In genomic region chr18:5630057-5630765, GRCh38 we compare ENCODE assay signal across 1 cellular context.
TF ChIP-seq lines count a peak whose summit lies in the region.

No MANE protein-coding gene starts in this region.

TF ChIP-seq in WTC11, 78 proteins besides CTCF, POLR2A, EP300 and RAD21 (continued from another document):
- TF ChIP-seq, protein P1, sequence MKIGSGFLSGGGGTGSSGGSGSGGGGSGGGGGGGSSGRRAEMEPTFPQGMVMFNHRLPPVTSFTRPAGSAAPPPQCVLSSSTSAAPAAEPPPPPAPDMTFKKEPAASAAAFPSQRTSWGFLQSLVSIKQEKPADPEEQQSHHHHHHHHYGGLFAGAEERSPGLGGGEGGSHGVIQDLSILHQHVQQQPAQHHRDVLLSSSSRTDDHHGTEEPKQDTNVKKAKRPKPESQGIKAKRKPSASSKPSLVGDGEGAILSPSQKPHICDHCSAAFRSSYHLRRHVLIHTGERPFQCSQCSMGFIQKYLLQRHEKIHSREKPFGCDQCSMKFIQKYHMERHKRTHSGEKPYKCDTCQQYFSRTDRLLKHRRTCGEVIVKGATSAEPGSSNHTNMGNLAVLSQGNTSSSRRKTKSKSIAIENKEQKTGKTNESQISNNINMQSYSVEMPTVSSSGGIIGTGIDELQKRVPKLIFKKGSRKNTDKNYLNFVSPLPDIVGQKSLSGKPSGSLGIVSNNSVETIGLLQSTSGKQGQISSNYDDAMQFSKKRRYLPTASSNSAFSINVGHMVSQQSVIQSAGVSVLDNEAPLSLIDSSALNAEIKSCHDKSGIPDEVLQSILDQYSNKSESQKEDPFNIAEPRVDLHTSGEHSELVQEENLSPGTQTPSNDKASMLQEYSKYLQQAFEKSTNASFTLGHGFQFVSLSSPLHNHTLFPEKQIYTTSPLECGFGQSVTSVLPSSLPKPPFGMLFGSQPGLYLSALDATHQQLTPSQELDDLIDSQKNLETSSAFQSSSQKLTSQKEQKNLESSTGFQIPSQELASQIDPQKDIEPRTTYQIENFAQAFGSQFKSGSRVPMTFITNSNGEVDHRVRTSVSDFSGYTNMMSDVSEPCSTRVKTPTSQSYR (CRISPR knock-in tag; IDR thresholded peaks at IDR 0.05): no peak
- no peak for TF ChIP-seq SMAD3 (CRISPR knock-in tag; IDR thresholded peaks at IDR 0.05; ENCODE audit: borderline replicate concordance)
- TF ChIP-seq SOX15 (CRISPR knock-in tag; IDR thresholded peaks at IDR 0.05): no peak
- no peak for TF ChIP-seq ZNF512 (CRISPR knock-in tag; IDR thresholded peaks at IDR 0.05; ENCODE audit: borderline replicate concordance)
- no peak for TF ChIP-seq OVOL2 (CRISPR knock-in tag; IDR thresholded peaks at IDR 0.05; ENCODE audit: borderline replicate concordance)
- no peak for TF ChIP-seq ZNF671 (CRISPR knock-in tag; IDR thresholded peaks at IDR 0.05)
- TF ChIP-seq, protein P2, sequence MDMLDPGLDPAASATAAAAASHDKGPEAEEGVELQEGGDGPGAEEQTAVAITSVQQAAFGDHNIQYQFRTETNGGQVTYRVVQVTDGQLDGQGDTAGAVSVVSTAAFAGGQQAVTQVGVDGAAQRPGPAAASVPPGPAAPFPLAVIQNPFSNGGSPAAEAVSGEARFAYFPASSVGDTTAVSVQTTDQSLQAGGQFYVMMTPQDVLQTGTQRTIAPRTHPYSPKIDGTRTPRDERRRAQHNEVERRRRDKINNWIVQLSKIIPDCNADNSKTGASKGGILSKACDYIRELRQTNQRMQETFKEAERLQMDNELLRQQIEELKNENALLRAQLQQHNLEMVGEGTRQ (CRISPR knock-in tag; IDR thresholded peaks at IDR 0.05): no peak
- TF ChIP-seq, protein P3, sequence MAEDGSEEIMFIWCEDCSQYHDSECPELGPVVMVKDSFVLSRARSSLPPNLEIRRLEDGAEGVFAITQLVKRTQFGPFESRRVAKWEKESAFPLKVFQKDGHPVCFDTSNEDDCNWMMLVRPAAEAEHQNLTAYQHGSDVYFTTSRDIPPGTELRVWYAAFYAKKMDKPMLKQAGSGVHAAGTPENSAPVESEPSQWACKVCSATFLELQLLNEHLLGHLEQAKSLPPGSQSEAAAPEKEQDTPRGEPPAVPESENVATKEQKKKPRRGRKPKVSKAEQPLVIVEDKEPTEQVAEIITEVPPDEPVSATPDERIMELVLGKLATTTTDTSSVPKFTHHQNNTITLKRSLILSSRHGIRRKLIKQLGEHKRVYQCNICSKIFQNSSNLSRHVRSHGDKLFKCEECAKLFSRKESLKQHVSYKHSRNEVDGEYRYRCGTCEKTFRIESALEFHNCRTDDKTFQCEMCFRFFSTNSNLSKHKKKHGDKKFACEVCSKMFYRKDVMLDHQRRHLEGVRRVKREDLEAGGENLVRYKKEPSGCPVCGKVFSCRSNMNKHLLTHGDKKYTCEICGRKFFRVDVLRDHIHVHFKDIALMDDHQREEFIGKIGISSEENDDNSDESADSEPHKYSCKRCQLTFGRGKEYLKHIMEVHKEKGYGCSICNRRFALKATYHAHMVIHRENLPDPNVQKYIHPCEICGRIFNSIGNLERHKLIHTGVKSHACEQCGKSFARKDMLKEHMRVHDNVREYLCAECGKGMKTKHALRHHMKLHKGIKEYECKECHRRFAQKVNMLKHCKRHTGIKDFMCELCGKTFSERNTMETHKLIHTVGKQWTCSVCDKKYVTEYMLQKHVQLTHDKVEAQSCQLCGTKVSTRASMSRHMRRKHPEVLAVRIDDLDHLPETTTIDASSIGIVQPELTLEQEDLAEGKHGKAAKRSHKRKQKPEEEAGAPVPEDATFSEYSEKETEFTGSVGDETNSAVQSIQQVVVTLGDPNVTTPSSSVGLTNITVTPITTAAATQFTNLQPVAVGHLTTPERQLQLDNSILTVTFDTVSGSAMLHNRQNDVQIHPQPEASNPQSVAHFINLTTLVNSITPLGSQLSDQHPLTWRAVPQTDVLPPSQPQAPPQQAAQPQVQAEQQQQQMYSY (CRISPR knock-in tag; IDR thresholded peaks at IDR 0.05): no peak
- TF ChIP-seq ZNF317 (CRISPR knock-in tag; IDR thresholded peaks at IDR 0.05; ENCODE audit: borderline replicate concordance, low read depth): no peak
- TF ChIP-seq, protein P4, sequence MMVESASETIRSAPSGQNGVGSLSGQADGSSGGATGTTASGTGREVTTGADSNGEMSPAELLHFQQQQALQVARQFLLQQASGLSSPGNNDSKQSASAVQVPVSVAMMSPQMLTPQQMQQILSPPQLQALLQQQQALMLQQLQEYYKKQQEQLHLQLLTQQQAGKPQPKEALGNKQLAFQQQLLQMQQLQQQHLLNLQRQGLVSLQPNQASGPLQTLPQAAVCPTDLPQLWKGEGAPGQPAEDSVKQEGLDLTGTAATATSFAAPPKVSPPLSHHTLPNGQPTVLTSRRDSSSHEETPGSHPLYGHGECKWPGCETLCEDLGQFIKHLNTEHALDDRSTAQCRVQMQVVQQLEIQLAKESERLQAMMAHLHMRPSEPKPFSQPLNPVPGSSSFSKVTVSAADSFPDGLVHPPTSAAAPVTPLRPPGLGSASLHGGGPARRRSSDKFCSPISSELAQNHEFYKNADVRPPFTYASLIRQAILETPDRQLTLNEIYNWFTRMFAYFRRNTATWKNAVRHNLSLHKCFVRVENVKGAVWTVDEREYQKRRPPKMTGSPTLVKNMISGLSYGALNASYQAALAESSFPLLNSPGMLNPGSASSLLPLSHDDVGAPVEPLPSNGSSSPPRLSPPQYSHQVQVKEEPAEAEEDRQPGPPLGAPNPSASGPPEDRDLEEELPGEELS (CRISPR knock-in tag; IDR thresholded peaks at IDR 0.05): no peak
- TF ChIP-seq ZNF232 (CRISPR knock-in tag; IDR thresholded peaks at IDR 0.05): no peak
- TF ChIP-seq TEAD1 (CRISPR knock-in tag; IDR thresholded peaks at IDR 0.05): no peak
- TF ChIP-seq NR2C2 (CRISPR knock-in tag; IDR thresholded peaks at IDR 0.05): no peak
- no peak for TF ChIP-seq NFYB (CRISPR knock-in tag; conservative IDR thresholded peaks at IDR 0.05; ENCODE audit: low read depth)
- TF ChIP-seq FOXK1 (CRISPR knock-in tag; IDR thresholded peaks at IDR 0.05): 0 out of 2 replicates have a peak, but pooled peaks have one; percentile 12
- 0 out of 2 replicates have a peak, but pooled peaks have one; percentile 25 for TF ChIP-seq KAT7 (CRISPR knock-in tag; IDR thresholded peaks at IDR 0.05; ENCODE audit: borderline replicate concordance)
- TF ChIP-seq, protein P5, sequence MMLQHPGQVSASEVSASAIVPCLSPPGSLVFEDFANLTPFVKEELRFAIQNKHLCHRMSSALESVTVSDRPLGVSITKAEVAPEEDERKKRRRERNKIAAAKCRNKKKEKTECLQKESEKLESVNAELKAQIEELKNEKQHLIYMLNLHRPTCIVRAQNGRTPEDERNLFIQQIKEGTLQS (CRISPR knock-in tag; conservative IDR thresholded peaks at IDR 0.05): no peak
- peak; percentile 73; the same call in 1 of the 2 replicates for TF ChIP-seq SP1 (CRISPR knock-in tag; conservative IDR thresholded peaks at IDR 0.05)
- TF ChIP-seq GRHL2 (CRISPR knock-in tag; IDR thresholded peaks at IDR 0.05; ENCODE audit: insufficient replicate concordance, severe bottlenecking): no peak
- TF ChIP-seq NR3C1 (CRISPR knock-in tag; conservative IDR thresholded peaks at IDR 0.05; ENCODE audit: low read depth): no peak
- TF ChIP-seq ATF1 (CRISPR knock-in tag; IDR thresholded peaks at IDR 0.05): no peak
- no peak for TF ChIP-seq FOXP1 (CRISPR knock-in tag; IDR thresholded peaks at IDR 0.05; ENCODE audit: borderline replicate concordance)
- 0 out of 2 replicates have a peak, but pooled peaks have one; percentile 19 for TF ChIP-seq ETV6 (CRISPR knock-in tag; IDR thresholded peaks at IDR 0.05)
TF ChIP-seq in WTC11: peak in this region for 5.
